12 cellular contexts compared by ENCODE assay signal in genomic region chrX:40278340-40279090, GRCh38.
DNase-seq lines count a peak whose midpoint lies in the region; ATAC-seq and TF ChIP-seq lines count a peak whose summit lies in the region.
"Had no signal": no experiment of that assay in that cellular context is flagged by ENCODE, and none has a peak within 500 bp of the region (broad histone marks: within the 10 kb centered on the region; RNA-seq: fewer than 3 reads in every experiment).

No MANE protein-coding gene starts in this region.

- TF ChIP-seq CTCF in mucosa of descending colon (IDR thresholded peaks at IDR 0.05), result no peak
- TF ChIP-seq CTCF in vagina (IDR thresholded peaks at IDR 0.05), result no peak

- H3K27me3 Mint-ChIP-seq in CD4-positive, alpha-beta memory T cell, result no peaks in the 10 kb centered on the region
- H3K27me3 Mint-ChIP-seq in T-helper 17 cell, result no peaks in the 10 kb centered on the region

- H3K36me3 ChIP-seq in CD4-positive, alpha-beta memory T cell (ENCODE audit: insufficient read depth, low read length), result no peaks in the 10 kb centered on the region
- H3K36me3 ChIP-seq in mucosa of descending colon (ENCODE audit: low read depth) (no peaks in the 10 kb centered on the region), vagina (no peaks in the 10 kb centered on the region)
- H3K36me3 ChIP-seq: BLaER1 treated with 17β-estradiol and CSF1 and Interleukin-3, amounts not matched to agents 10 nM and 100 nM had no signal

- H3K4me3 Mint-ChIP-seq in CD4-positive, alpha-beta memory T cell, result peak overlapping the region in 7 of 8 donors; percentile 5 to 68 (median 48)
- no peak overlapping the region for H3K4me3 Mint-ChIP-seq in T-helper 17 cell
- H3K4me3 Mint-ChIP-seq: GM23338 had no signal

- no peak overlapping the region for H3K4me3 ChIP-seq in CD4-positive, alpha-beta memory T cell (ENCODE audit: low read length in 2 of 2)
- no peak overlapping the region for H3K4me3 ChIP-seq in mucosa of descending colon
- no peak overlapping the region for H3K4me3 ChIP-seq in vagina
- H3K4me3 ChIP-seq: BLaER1 treated with 17β-estradiol and CSF1 and Interleukin-3, amounts not matched to agents 10 nM and 100 nM; GM23338 had no signal

- ATAC-seq in T-helper 17 cell (peak; percentile 85), mucosa of descending colon (peak; percentile 34), GM21360 (IDR thresholded peaks at IDR 0.05; ENCODE audit: unreplicated experiment) (no peak)
- ATAC-seq: GM23338 had no signal

- H3K4me1 Mint-ChIP-seq in CD4-positive, alpha-beta memory T cell, result peaks cover 24 to 42% (median 32%) of the 10 kb centered on the region in 4 donors
- peaks cover 17% of the 10 kb centered on the region for H3K4me1 Mint-ChIP-seq in T-helper 17 cell

- H3K9me3 ChIP-seq in CD4-positive, alpha-beta memory T cell (ENCODE audit: control insufficient read depth in 1 of 2, low read length in 2 of 2), result no peaks in the 10 kb centered on the region
- H3K9me3 ChIP-seq in T-helper 17 cell (ENCODE audit: control insufficient read depth, low read length, poor library complexity, severe bottlenecking) (no peaks in the 10 kb centered on the region), mucosa of descending colon (no peaks in the 10 kb centered on the region), vagina (no peaks in the 10 kb centered on the region)

- POLR2A ChIA-PET in CD4-positive, alpha-beta memory T cell (lab: Charles Lee; ENCODE audit: partially characterized antibody), result interaction anchor here (1.0 to 1.3 kb wide), 2 partner anchors 12 to 102 kb away, joined by 3 to 7 read pairs; no protein-coding TSS in a partner anchor

- no peaks in the 10 kb centered on the region for H3K36me3 Mint-ChIP-seq in CD4-positive, alpha-beta memory T cell
- no peaks in the 10 kb centered on the region for H3K36me3 Mint-ChIP-seq in T-helper 17 cell (ENCODE audit: low read depth)

- H3K27me3 ChIP-seq in CD4-positive, alpha-beta memory T cell (ENCODE audit: insufficient read depth, low read length), result no peaks in the 10 kb centered on the region
- no peaks in the 10 kb centered on the region for H3K27me3 ChIP-seq in vagina

- H3K27ac Mint-ChIP-seq in CD4-positive, alpha-beta memory T cell, result peak overlapping the region; percentile 90 to 97 (median 94)
- H3K27ac Mint-ChIP-seq in T-helper 17 cell, result peak overlapping the region; percentile 91
- H3K27ac Mint-ChIP-seq: GM23338 had no signal

- no peak for TF ChIP-seq POLR2A in vagina (IDR thresholded peaks at IDR 0.05)

- H3K9me3 Mint-ChIP-seq in CD4-positive, alpha-beta memory T cell, result peaks cover 0 to 16% (median 5%) of the 10 kb centered on the region in 8 donors

- H3K27ac ChIP-seq in CD4-positive, alpha-beta memory T cell (ENCODE audit: low read depth, low read length), result peak overlapping the region; percentile 38
- no peak overlapping the region for H3K27ac ChIP-seq in vagina
- H3K27ac ChIP-seq: BLaER1 treated with 17β-estradiol and CSF1 and Interleukin-3, amounts not matched to agents 10 nM and 100 nM had no signal

- CTCF ChIA-PET in CD4-positive, alpha-beta memory T cell (lab: Charles Lee; ENCODE audit: partially characterized antibody), result interaction anchor here (1.0 kb wide), 1 partner anchor 190 kb away, joined by 3 read pairs; no protein-coding TSS in a partner anchor

- DNase-seq in CD4-positive, alpha-beta memory T cell, result peak; percentile 58 to 92 (median 66)
- DNase-seq in T-helper 17 cell, result peak; percentile 21 to 66 (median 38)
- peak; percentile 41 for DNase-seq in activated effector memory CD4-positive, alpha-beta T cell treated with Interleukin-2 at 50 U/mL for 16 hours
- DNase-seq in mucosa of descending colon, result no peak
- DNase-seq in vagina (ENCODE audit: extremely low spot score in 2 of 2), result no peak
- DNase-seq in cerebellar nuclear complex (lab: John Stamatoyannopoulos, UW), result no peak
- no peak for DNase-seq in cerebellar cortex (ENCODE audit: low spot score)
- DNase-seq: NCI-H1930, nucleus accumbens had no signal

- peaks cover 37% of the 10 kb centered on the region for H3K4me1 ChIP-seq in CD4-positive, alpha-beta memory T cell (ENCODE audit: insufficient read depth, low read length)
- H3K4me1 ChIP-seq in mucosa of descending colon (ENCODE audit: low read depth) (no peaks in the 10 kb centered on the region), vagina (no peaks in the 10 kb centered on the region)

- intact Hi-C loops in CD4-positive, alpha-beta memory T cell (cut with micrococcal nuclease), result no loop called here
- intact Hi-C loops in mucosa of descending colon (cut with DNase I, micrococcal nuclease) (no loop called here), vagina (cut with DNase I) (no loop called here)

Comparison
In these comparisons a context has a peak if more than half of its experiments do, and no peak if none do; other contexts are left out.
1. DNase-seq: peak in CD4-positive, alpha-beta memory T cell (5 of 5), T-helper 17 cell (3 of 3) and activated effector memory CD4-positive, alpha-beta T cell treated with Interleukin-2 at 50 U/mL for 16 hours (single experiment); none in mucosa of descending colon (0 of 3), vagina (0 of 2), cerebellar nuclear complex (0 of 2) and cerebellar cortex (single experiment).